ENCODE assay signal across 7 cellular contexts in the genomic region with DNA sequence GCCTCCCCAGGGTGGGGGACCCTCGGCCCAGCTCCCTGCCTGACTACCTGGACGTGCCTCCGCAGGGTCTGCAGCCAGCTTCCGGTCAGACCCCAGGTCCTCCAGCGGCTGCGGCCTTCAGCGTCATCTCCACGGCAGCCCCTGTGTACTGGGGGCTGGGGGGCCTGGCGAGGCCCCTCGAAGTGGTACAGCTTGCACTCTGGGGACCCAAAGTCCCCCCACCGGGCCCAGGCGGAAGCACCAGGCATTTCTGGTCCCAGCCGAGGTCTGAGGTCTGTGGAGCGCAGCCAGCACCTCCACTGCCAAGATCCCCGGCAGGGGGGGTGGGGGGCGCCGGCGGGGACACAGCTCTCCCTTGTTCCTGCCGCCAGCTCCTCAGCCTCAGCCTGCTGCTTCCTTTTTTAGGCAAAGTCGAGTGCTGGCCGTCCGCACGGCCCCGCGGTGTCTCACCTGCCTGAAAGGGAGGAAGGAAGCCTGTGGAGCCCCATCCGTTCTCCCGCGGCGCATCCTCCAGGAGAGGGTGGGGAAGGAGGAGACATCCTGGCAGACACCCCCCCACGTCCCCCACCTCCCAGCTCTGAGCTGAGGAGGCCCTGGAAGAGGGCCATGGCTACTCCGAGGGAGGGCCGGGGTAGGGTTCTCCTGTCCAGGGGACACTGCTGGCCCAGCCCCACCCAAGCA. TPM values are rescaled to one million over a fixed set of nuclear protein-coding genes. Genes with fewer than 3 reads are reported as not detected.
DNase-seq lines count a peak whose midpoint lies in the region; ATAC-seq and FAIRE-seq lines count a peak whose summit lies in the region.
"Had no signal": no experiment of that assay in that cellular context is flagged by ENCODE, and none has a peak within 500 bp of the region (broad histone marks: within the 10 kb centered on the region; RNA-seq: fewer than 3 reads in every experiment).

No MANE protein-coding gene starts in this region.

- peaks cover 0 to 39% (median 13%) of the 10 kb centered on the region in 3 donors for H3K27me3 ChIP-seq in skeletal muscle tissue (ENCODE audit: control insufficient read depth in 3 of 3, insufficient read depth in 3 of 3, low read length in 3 of 3)

- ATAC-seq in HG02678 (IDR thresholded peaks at IDR 0.05; ENCODE audit: unreplicated experiment) = no peak

- no peak for FAIRE-seq in frontal cortex (lab: Jason Lieb, UNC)
- FAIRE-seq: HTR-8/SVneo had no signal

- H3K4me3 ChIP-seq in skeletal muscle tissue (ENCODE audit: low read length in 3 of 3) = peak overlapping the region in 2 of 3 donors; percentile 22 to 68

- peak overlapping the region in 2 of 3 donors; percentile 53 to 62 for H3K9ac ChIP-seq in skeletal muscle tissue (ENCODE audit: low read depth in 1 of 3, low read length in 3 of 3)

- no peaks in the 10 kb centered on the region for H3K36me3 ChIP-seq in skeletal muscle tissue (ENCODE audit: control insufficient read depth in 3 of 3, insufficient read depth in 3 of 3, low read length in 3 of 3)

- peaks cover 57 to 68% (median 66%) of the 10 kb centered on the region in 3 donors for H3K4me1 ChIP-seq in skeletal muscle tissue (ENCODE audit: control insufficient read depth in 3 of 3, insufficient read depth in 3 of 3, low read length in 3 of 3)

- H3K27ac ChIP-seq in skeletal muscle tissue (ENCODE audit: low read depth, low read length) = peak overlapping the region; percentile 82

- no peaks in the 10 kb centered on the region for H3K9me3 ChIP-seq in skeletal muscle tissue (ENCODE audit: control insufficient read depth in 3 of 3, low read length in 3 of 3)

- peak; percentile 83 for DNase-seq in NCI-H2196 (lab: John Stamatoyannopoulos, UW; ENCODE audit: unreplicated experiment)
- peak; percentile 72 to 81 for DNase-seq in frontal cortex (ENCODE audit: low spot score in 2 of 2)
- no peak for DNase-seq in activated effector memory CD4-positive, alpha-beta T cell treated with Interleukin-2 at 50 U/mL for 16 hours
- DNase-seq in inferior parietal cortex (ENCODE audit: extremely low spot score) = no peak

RNA-seq across cellular contexts. Expression of a gene that starts 1.2 kb away (rescaled TPM):
- 2.9 TPM for total RNA-seq in frontal cortex
- total RNA-seq in skeletal muscle tissue = 11.0 TPM

RNA-seq across cellular contexts. Expression of a gene that starts 13.2 kb away (rescaled TPM):
- total RNA-seq in frontal cortex (1.2 TPM), skeletal muscle tissue (5.7 TPM)

RNA-seq across cellular contexts. Expression of a gene that starts 15.2 kb away (rescaled TPM):
- total RNA-seq in frontal cortex (not detected), skeletal muscle tissue (not detected)

RNA-seq across cellular contexts. Expression of a gene that starts 27.2 kb away (rescaled TPM):
- total RNA-seq in frontal cortex = 54.6 TPM
- 75.7 TPM for total RNA-seq in skeletal muscle tissue

RNA-seq across cellular contexts. Expression of a gene that starts 35.1 kb away (rescaled TPM):
- total RNA-seq in frontal cortex = 84.0 TPM
- 55.3 TPM for total RNA-seq in skeletal muscle tissue

Comparison
In these comparisons a context has a peak if more than half of its experiments do, and no peak if none do; other contexts are left out.
1. DNase-seq: peak in NCI-H2196 (single experiment) and frontal cortex (2 of 2); none in activated effector memory CD4-positive, alpha-beta T cell treated with Interleukin-2 at 50 U/mL for 16 hours (single experiment) and inferior parietal cortex (single experiment).